ENCODE assay signal across 27 cellular contexts in the genomic region with DNA sequence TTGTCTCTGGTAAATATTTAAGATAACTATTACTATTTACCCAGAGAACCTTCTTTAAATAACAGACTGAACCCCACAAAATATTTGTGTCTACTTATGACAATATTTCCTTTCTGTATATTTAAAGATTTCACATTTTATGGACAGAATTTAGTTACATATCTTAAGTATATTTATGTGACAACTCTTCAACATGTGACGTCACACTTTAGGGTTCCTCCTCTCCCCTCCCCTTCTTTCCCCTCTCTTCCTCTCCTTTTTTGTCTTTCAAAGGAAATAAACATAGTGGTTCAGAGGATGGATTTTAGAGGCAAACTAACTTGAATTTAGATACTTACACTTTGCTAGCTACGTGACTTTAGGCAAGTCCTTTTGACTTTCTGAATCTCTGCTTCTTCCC.
"Had no signal": no experiment of that assay in that cellular context is flagged by ENCODE, and none has a peak within 500 bp of the region (broad histone marks: within the 10 kb centered on the region; RNA-seq: fewer than 3 reads in every experiment).

No MANE protein-coding gene starts in this region.

- ATAC-seq: esophagus mucosa; gastrocnemius medialis; heart right ventricle; left cardiac atrium; left lung; left ventricle myocardium superior; lower lobe of right lung; mucosa of descending colon; naive thymus-derived CD8-positive, alpha-beta T cell had no signal

- H3K27ac ChIP-seq: coronary artery, dorsolateral prefrontal cortex, epithelial cell of prostate, esophagus squamous epithelium, gastrocnemius medialis, heart right ventricle, left lung, lower lobe of right lung had no signal

- H3K4me3 ChIP-seq: coronary artery, dorsolateral prefrontal cortex, esophagus squamous epithelium, gastrocnemius medialis, heart right ventricle, left lung, lower lobe of right lung, mucosa of descending colon had no signal

- H3K36me3 ChIP-seq: esophagus squamous epithelium, gastrocnemius medialis, heart right ventricle, left lung, lower lobe of right lung had no signal

- FAIRE-seq: endometrium, islet of Langerhans, keratinocyte had no signal

- H3K4me1 ChIP-seq: esophagus squamous epithelium, gastrocnemius medialis, heart right ventricle, left lung, lower lobe of right lung had no signal

- H3K27me3 ChIP-seq: esophagus squamous epithelium, gastrocnemius medialis, heart right ventricle, left lung had no signal

- DNase-seq: dermis blood vessel endothelial cell; dorsolateral prefrontal cortex; effector CD4-positive, alpha-beta T cell; effector memory CD4-positive, alpha-beta T cell; erythroblast; esophagus squamous epithelium; foreskin fibroblast; foreskin melanocyte; gastrocnemius medialis; glutamatergic neuron; head of caudate nucleus; heart right ventricle; hippocampal formation; left cardiac atrium; left lung; left ventricle myocardium superior; lower lobe of right lung; mesenchymal stem cell; mucosa of descending colon; naive B cell; naive thymus-derived CD8-positive, alpha-beta T cell had no signal

- H3K9me3 ChIP-seq: esophagus squamous epithelium, gastrocnemius medialis, heart right ventricle, left lung, lower lobe of right lung, mucosa of descending colon had no signal
